8 cellular contexts compared by ENCODE assay signal in the genomic region with DNA sequence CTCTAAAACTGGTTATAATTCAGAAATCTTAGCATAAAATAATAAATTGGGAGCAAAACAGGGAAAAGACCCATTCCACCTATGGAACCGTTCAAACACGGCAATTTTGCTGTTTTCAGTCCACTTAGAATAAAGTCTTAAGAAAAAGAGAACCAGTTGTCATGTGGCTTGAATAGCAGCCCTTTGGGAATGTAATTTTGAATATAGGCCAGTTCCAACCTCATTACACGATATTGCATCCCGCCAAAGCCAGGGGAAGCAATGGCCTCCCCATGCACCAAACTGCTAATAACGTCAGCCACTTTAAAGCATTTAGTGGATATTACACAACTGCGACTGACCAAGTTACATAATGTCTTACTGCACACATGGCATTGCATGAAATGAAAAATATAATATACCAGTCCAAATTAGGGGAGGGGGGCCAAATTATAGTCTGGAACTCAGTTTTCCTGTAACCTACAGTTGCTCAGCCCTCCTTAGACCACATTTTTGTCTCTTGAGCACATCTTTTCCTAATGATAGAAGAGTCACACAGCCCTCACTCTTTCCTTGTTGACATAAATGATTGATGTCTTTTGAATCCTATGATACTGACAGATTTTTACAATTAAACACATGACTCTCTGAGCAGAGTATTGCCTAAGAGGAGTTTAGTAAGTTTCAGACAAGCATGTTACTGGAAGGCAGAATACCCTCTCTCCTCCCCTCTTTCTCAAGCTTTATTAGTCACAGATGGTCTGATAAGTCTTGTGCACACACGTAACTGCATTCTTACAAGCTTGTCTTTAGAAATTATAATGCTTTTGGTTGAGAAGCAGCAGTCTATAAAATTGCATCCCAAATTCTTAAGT. TPM values are rescaled to one million over a fixed set of nuclear protein-coding genes. Genes with fewer than 3 reads are reported as not detected.
DNase-seq lines count a peak whose midpoint lies in the region; FAIRE-seq and TF ChIP-seq lines count a peak whose summit lies in the region.

No MANE protein-coding gene starts in this region.

- peaks cover 40% of the 10 kb centered on the region for H3K4me1 Mint-ChIP-seq in type B pancreatic cell (ENCODE audit: unreplicated experiment)

- H3K9ac ChIP-seq in HUES6 (ENCODE audit: low read length) (no peak overlapping the region), kidney (ENCODE audit: low read length in 2 of 2) (peak overlapping the region; percentile 58 to 84)

- H3K36me3 Mint-ChIP-seq in type B pancreatic cell: peaks cover 3% of the 10 kb centered on the region

- TF ChIP-seq CTCF in AG09319 (IDR thresholded peaks at IDR 0.05; ENCODE audit: low read depth, low read length) (no peak), astrocyte of the spinal cord (IDR thresholded peaks at IDR 0.05; ENCODE audit: low read depth, low read length) (no peak), kidney (IDR thresholded peaks at IDR 0.05; ENCODE audit: borderline replicate concordance, extremely low read depth, insufficient read depth) (no peak), type B pancreatic cell (conservative IDR thresholded peaks at IDR 0.05) (no peak)

- H3K27me3 Mint-ChIP-seq in type B pancreatic cell: peaks cover 14% of the 10 kb centered on the region

- H3K9me3 Mint-ChIP-seq in type B pancreatic cell: no peaks in the 10 kb centered on the region

- no peaks in the 10 kb centered on the region for H3K9me3 ChIP-seq in HUES6 (ENCODE audit: control insufficient read depth, insufficient read depth, low read depth, low read length)
- peaks cover 0 to 4% of the 10 kb centered on the region in 2 donors for H3K9me3 ChIP-seq in kidney (ENCODE audit: control insufficient read depth in 1 of 2, low read length in 2 of 2)

- H3K4me3 Mint-ChIP-seq in type B pancreatic cell: peak overlapping the region; percentile 91

- intact Hi-C loops in kidney (cut with DNase I): no loop called here

- in situ Hi-C loops in astrocyte of the spinal cord (cut with HindIII; ENCODE audit: low sequenced_read_pairs): no loop called here

- no peaks in the 10 kb centered on the region for H3K36me3 ChIP-seq in HUES6 (ENCODE audit: control insufficient read depth, insufficient read depth, low read length)
- no peaks in the 10 kb centered on the region for H3K36me3 ChIP-seq in kidney (ENCODE audit: control insufficient read depth in 1 of 2, insufficient read depth in 2 of 2, low read length in 2 of 2)

- DNase-seq in AG09319 (ENCODE audit: extremely low read depth, low read depth): peak; percentile 97
- DNase-seq in astrocyte of the spinal cord (ENCODE audit: low read depth, low spot score): peak; percentile 90
- no peak for DNase-seq in kidney
- no peak for DNase-seq in type B pancreatic cell (ENCODE audit: extremely low spot score, unreplicated experiment)
- DNase-seq in NCI-H187 treated with DMSO at 0.1 percent for 48 hours (lab: John Stamatoyannopoulos, UW): no peak
- no peak for DNase-seq in GDM1 (lab: John Stamatoyannopoulos, UW)
- DNase-seq in activated CD4-positive, alpha-beta T cell treated with anti-CD3 and anti-CD28 coated beads, Interleukin-2, amount 50 U/mL, for 4 hours: no peak

- peaks cover 9% of the 10 kb centered on the region; the same call in 1 of the 2 replicates for H3K4me1 ChIP-seq in HUES6 (ENCODE audit: control insufficient read depth, insufficient read depth, low read length)
- no peaks in the 10 kb centered on the region for H3K4me1 ChIP-seq in kidney (ENCODE audit: control insufficient read depth in 1 of 2, insufficient read depth in 1 of 2, low read depth in 1 of 2, low read length in 2 of 2)

- FAIRE-seq in kidney (lab: Jason Lieb, UNC): no peak

- peak overlapping the region; percentile 80 for H3K27ac Mint-ChIP-seq in type B pancreatic cell

- peaks cover 33% of the 10 kb centered on the region for H3K27me3 ChIP-seq in HUES6 (ENCODE audit: control insufficient read depth, insufficient read depth, low read length)

- no peak overlapping the region for H3K27ac ChIP-seq in HUES6 (ENCODE audit: low read depth, low read length)
- H3K27ac ChIP-seq in kidney (ENCODE audit: low read depth in 2 of 2, low read length in 2 of 2): peak overlapping the region; percentile 72 to 91

- H3K4me3 ChIP-seq in HUES6 (ENCODE audit: low read depth, low read length) (peak overlapping the region; percentile 86), astrocyte of the spinal cord (ENCODE audit: low read depth, low read length) (no peak overlapping the region), kidney (ENCODE audit: low read length in 2 of 2) (peak overlapping the region; percentile 66 to 79)

RNA-seq across cellular contexts. Expression of gene PLD1, which starts 1.0 kb away (rescaled TPM):
- total RNA-seq in kidney: 24.3 TPM
- polyA plus RNA-seq in kidney (ENCODE audit: insufficient read depth, low read depth, low replicate concordance): 11.2 TPM
- total RNA-seq in type B pancreatic cell (ENCODE audit: low replicate concordance): 33.3 and 44.6 TPM in 2 replicates

RNA-seq across cellular contexts. Expression of gene TMEM212, which starts 31.9 kb away (rescaled TPM):
- total RNA-seq in kidney: not detected
- polyA plus RNA-seq in kidney (ENCODE audit: insufficient read depth, low read depth, low replicate concordance): not detected
- not detected in 2 replicates for total RNA-seq in type B pancreatic cell (ENCODE audit: low replicate concordance)

Comparison
In these comparisons a context has a peak if more than half of its experiments do, and no peak if none do; other contexts are left out.
1. DNase-seq: peak in AG09319 (single experiment) and astrocyte of the spinal cord (single experiment); none in kidney (single experiment), type B pancreatic cell (single experiment), NCI-H187 treated with DMSO at 0.1 percent for 48 hours (single experiment), GDM1 (single experiment) and activated CD4-positive, alpha-beta T cell treated with anti-CD3 and anti-CD28 coated beads, Interleukin-2, amount 50 U/mL, for 4 hours (0 of 2).